In the genomic region with DNA sequence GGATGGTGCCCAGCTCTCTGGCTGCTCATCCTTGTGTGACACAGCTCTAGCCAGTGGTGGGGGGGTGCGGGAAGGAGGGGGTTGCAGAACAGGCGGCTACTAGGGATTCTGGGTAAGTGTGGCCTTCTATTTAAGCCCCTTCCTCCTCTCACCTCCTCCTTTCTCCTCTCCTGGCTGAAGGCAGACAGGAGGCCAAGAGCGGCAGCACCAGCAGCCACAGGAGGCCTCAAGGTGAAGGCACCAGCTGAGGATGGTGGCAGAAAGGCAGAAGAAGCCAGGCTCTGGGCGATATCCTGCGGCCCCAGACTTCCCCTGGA, we compare ENCODE assay signal across 17 cellular contexts.
DNase-seq lines count a peak whose midpoint lies in the region; ATAC-seq and TF ChIP-seq lines count a peak whose summit lies in the region.
"Had no signal": no experiment of that assay in that cellular context is flagged by ENCODE, and none has a peak within 500 bp of the region (broad histone marks: within the 10 kb centered on the region; RNA-seq: fewer than 3 reads in every experiment).

No MANE protein-coding gene starts in this region.

- TF ChIP-seq CTCF in BE2C (IDR thresholded peaks at IDR 0.05; ENCODE audit: low read depth, low read length) = no peak

- H3K9me3 ChIP-seq in BE2C = no peaks in the 10 kb centered on the region

- H3K36me3 ChIP-seq in BE2C = no peaks in the 10 kb centered on the region

- no peak overlapping the region for H3K4me3 ChIP-seq in BE2C (ENCODE audit: low read depth, low read length)

- peak; percentile 66 for DNase-seq in NCI-H2171 (lab: John Stamatoyannopoulos, UW)
- DNase-seq in NCI-H2171 treated with DMSO at 0.1 percent for 48 hours (lab: John Stamatoyannopoulos, UW) = no peak
- DNase-seq in BE2C = peak; percentile 84
- peak; percentile 95 for DNase-seq in NCI-H1694 treated with DMSO at 0.1 percent for 48 hours (lab: John Stamatoyannopoulos, UW)
- peak; percentile 26 for DNase-seq in fibroblast of gingiva (ENCODE audit: low read depth)
- DNase-seq in activated CD4-positive, alpha-beta T cell treated with anti-CD3 and anti-CD28 coated beads for 48 hours = no peak
- no peak for DNase-seq in SIG-M5 (lab: John Stamatoyannopoulos, UW)
- DNase-seq: AML-193, DMS53, IMR-90, NCI-H187, NCI-H2107, NCI-H2227 treated with DMSO at 0.1 percent for 48 hours, NCI-H510A, OCI-M1, SHP77 had no signal

- ATAC-seq in HG03469 (IDR thresholded peaks at IDR 0.05; ENCODE audit: unreplicated experiment) = no peak

- peaks cover 14% of the 10 kb centered on the region for H3K4me1 ChIP-seq in BE2C

- no peaks in the 10 kb centered on the region for H3K27me3 ChIP-seq in BE2C

Comparison
In these comparisons a context has a peak if more than half of its experiments do, and no peak if none do; other contexts are left out.
1. DNase-seq: peak in NCI-H2171 (single experiment), BE2C (single experiment), NCI-H1694 treated with DMSO at 0.1 percent for 48 hours (single experiment) and fibroblast of gingiva (single experiment); none in NCI-H2171 treated with DMSO at 0.1 percent for 48 hours (single experiment), activated CD4-positive, alpha-beta T cell treated with anti-CD3 and anti-CD28 coated beads for 48 hours (single experiment) and SIG-M5 (single experiment).